15 cellular contexts compared by ENCODE assay signal in the genomic region with DNA sequence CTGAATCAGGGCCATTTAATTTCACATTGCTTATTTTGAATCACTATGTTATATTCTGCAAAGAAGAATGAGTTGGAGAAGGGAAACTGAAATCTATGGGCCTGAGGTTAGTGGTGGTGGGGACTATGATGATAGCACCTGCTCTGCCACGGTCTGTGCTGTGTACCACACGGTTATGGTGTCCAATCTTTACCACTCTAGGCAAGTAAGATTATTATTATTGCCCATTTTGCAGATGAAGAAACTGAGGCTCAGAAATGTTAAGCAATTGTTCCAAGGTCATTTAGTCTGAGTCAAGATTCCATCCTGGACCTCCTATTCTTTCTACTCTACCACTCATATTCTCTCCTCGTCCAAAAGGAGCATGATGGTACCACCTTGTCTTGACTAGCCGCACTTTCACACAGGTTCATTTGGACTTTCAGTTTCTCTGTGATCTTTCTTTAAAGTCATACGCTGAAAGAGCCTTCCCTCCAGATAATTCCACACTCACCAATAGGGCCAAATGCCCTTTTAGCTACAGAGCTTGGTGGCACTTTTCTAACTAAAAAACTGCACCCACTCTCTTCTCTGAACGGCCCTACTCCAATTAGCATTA. TPM values are rescaled to one million over a fixed set of nuclear protein-coding genes. Genes with fewer than 3 reads are reported as not detected.
DNase-seq lines count a peak whose midpoint lies in the region; ATAC-seq and TF ChIP-seq lines count a peak whose summit lies in the region.
"Had no signal": no experiment of that assay in that cellular context is flagged by ENCODE, and none has a peak within 500 bp of the region (broad histone marks: within the 10 kb centered on the region; RNA-seq: fewer than 3 reads in every experiment).

No MANE protein-coding gene starts in this region.

- H3K9ac ChIP-seq in colonic mucosa (ENCODE audit: low read depth in 2 of 2, low read length in 2 of 2), result no peak overlapping the region

- WGBS in spleen, 5 donors, result 69 to 82% (median 71%) methylated on average over 6 of the region's 6 CpGs
- 90 to 92% methylated on average over 6 of the region's 6 CpGs for WGBS in thyroid gland, 2 donors

- peaks cover 4% of the 10 kb centered on the region in 2 donors for H3K9me3 Mint-ChIP-seq in activated T-cell treated with anti-CD3 and anti-CD28 coated beads, Interleukin-2, amount 50 U/mL, for 72 hours
- no peaks in the 10 kb centered on the region for H3K9me3 Mint-ChIP-seq in activated CD8-positive, alpha-beta T cell treated with anti-CD3 and anti-CD28 coated beads, Interleukin-2, amount 10 ng/mL, durations not matched to agents 7 days and 5 days (ENCODE audit: insufficient read depth)

- peaks cover 5 to 9% of the 10 kb centered on the region in 2 donors for H3K36me3 Mint-ChIP-seq in activated T-cell treated with anti-CD3 and anti-CD28 coated beads, Interleukin-2, amount 50 U/mL, for 72 hours (ENCODE audit: insufficient read depth in 2 of 2)
- H3K36me3 Mint-ChIP-seq in activated CD8-positive, alpha-beta T cell treated with anti-CD3 and anti-CD28 coated beads, Interleukin-2, amount 10 ng/mL, durations not matched to agents 7 days and 5 days (ENCODE audit: low read depth), result peaks cover 18% of the 10 kb centered on the region
- H3K36me3 Mint-ChIP-seq: mesothelial cell of epicardium had no signal

- ATAC-seq in activated T-cell treated with anti-CD3 and anti-CD28 coated beads, Interleukin-2, amount 50 U/mL, for 72 hours (replicated peaks in 1 of 2), result no peak
- ATAC-seq in HG02642 (IDR thresholded peaks at IDR 0.05; ENCODE audit: poor library complexity, unreplicated experiment), result peak; percentile 15
- ATAC-seq in activated CD8-positive, alpha-beta T cell treated with anti-CD3 and anti-CD28 coated beads, Interleukin-2, amount 10 ng/mL, durations not matched to agents 7 days and 5 days, result no peak

- POLR2A ChIA-PET in activated CD8-positive, alpha-beta T cell treated with anti-CD3 and anti-CD28 coated beads, Interleukin-2, amount 10 ng/mL, durations not matched to agents 7 days and 5 days (lab: Charles Lee), result interaction anchor here (0.8 to 1.7 kb wide), 2 partner anchors 76 to 103 kb away, joined by 3 to 4 read pairs; no protein-coding TSS in a partner anchor

- TF ChIP-seq CTCF in spleen (IDR thresholded peaks at IDR 0.05 in 8 of 11, conservative IDR thresholded peaks at IDR 0.05 in 3 of 11) (no peak), thyroid gland (IDR thresholded peaks at IDR 0.05) (no peak), colonic mucosa (IDR thresholded peaks at IDR 0.05) (no peak)

- no peak for TF ChIP-seq POLR2A in spleen (IDR thresholded peaks at IDR 0.05)
- TF ChIP-seq POLR2A in thyroid gland (IDR thresholded peaks at IDR 0.05), result no peak

- H3K36me3 ChIP-seq in spleen (no peaks in the 10 kb centered on the region), thyroid gland (no peaks in the 10 kb centered on the region), colonic mucosa (no peaks in the 10 kb centered on the region)
- H3K36me3 ChIP-seq: brain microvascular endothelial cell, pancreas had no signal

- peaks cover 92% of the 10 kb centered on the region for H3K4me1 Mint-ChIP-seq in activated T-cell treated with anti-CD3 and anti-CD28 coated beads, Interleukin-2, amount 50 U/mL, for 72 hours (ENCODE audit: low read depth)
- H3K4me1 Mint-ChIP-seq in activated CD8-positive, alpha-beta T cell treated with anti-CD3 and anti-CD28 coated beads, Interleukin-2, amount 10 ng/mL, durations not matched to agents 7 days and 5 days (ENCODE audit: low read depth), result peaks cover 91% of the 10 kb centered on the region

- H3K27me3 Mint-ChIP-seq in activated T-cell treated with anti-CD3 and anti-CD28 coated beads, Interleukin-2, amount 50 U/mL, for 72 hours (ENCODE audit: low read depth), result no peaks in the 10 kb centered on the region
- H3K27me3 Mint-ChIP-seq in activated CD8-positive, alpha-beta T cell treated with anti-CD3 and anti-CD28 coated beads, Interleukin-2, amount 10 ng/mL, durations not matched to agents 7 days and 5 days (ENCODE audit: low read depth), result no peaks in the 10 kb centered on the region

- CTCF ChIA-PET in activated CD8-positive, alpha-beta T cell treated with anti-CD3 and anti-CD28 coated beads, Interleukin-2, amount 10 ng/mL, durations not matched to agents 7 days and 5 days (lab: Charles Lee), result interaction anchor here (0.7 to 2.5 kb wide), 8 partner anchors 19 to 144 kb away, joined by 3 to 16 read pairs (median 4); a partner anchor contains a TSS

- DNase-seq in activated T-cell treated with anti-CD3 and anti-CD28 coated beads, Interleukin-2, amount 50 U/mL, for 72 hours, result peak in 1 of 2 donors; percentile 6
- DNase-seq in activated T-cell treated with anti-CD3 and anti-CD28 coated beads for 4 hours (no peak), spleen (no peak), thyroid gland (no peak), colonic mucosa (no peak), NCI-H82 treated with DMSO at 0.1 percent for 48 hours (lab: John Stamatoyannopoulos, UW; ENCODE audit: unreplicated experiment) (no peak)
- no peak for DNase-seq in activated CD8-positive, alpha-beta T cell treated with anti-CD3 and anti-CD28 coated beads, Interleukin-2, amount 10 ng/mL, durations not matched to agents 7 days and 5 days
- DNase-seq: effector memory CD4-positive, alpha-beta T cell; KBM-7; NCI-H1694; pancreas; RPMI8226 had no signal

- peak overlapping the region; percentile 68 to 74 for H3K4me3 Mint-ChIP-seq in activated T-cell treated with anti-CD3 and anti-CD28 coated beads, Interleukin-2, amount 50 U/mL, for 72 hours
- no peak overlapping the region for H3K4me3 Mint-ChIP-seq in activated CD8-positive, alpha-beta T cell treated with anti-CD3 and anti-CD28 coated beads, Interleukin-2, amount 10 ng/mL, durations not matched to agents 7 days and 5 days
- H3K4me3 Mint-ChIP-seq: mesothelial cell of epicardium had no signal

- intact Hi-C loops in spleen (cut with DNase I; ENCODE audit: low total_unique reads), result no loop called here
- intact Hi-C loops in thyroid gland (cut with DNase I), result no loop called here
- intact Hi-C loops in colonic mucosa (cut with DNase I), result no loop called here

- H3K4me1 ChIP-seq in spleen, result peaks cover 17 to 100% (median 91%) of the 10 kb centered on the region in 6 donors
- peaks cover 8 to 16% of the 10 kb centered on the region in 2 donors for H3K4me1 ChIP-seq in thyroid gland
- no peaks in the 10 kb centered on the region for H3K4me1 ChIP-seq in colonic mucosa

- H3K27ac Mint-ChIP-seq in activated T-cell treated with anti-CD3 and anti-CD28 coated beads, Interleukin-2, amount 50 U/mL, for 72 hours, result no peak overlapping the region
- H3K27ac Mint-ChIP-seq in activated CD8-positive, alpha-beta T cell treated with anti-CD3 and anti-CD28 coated beads, Interleukin-2, amount 10 ng/mL, durations not matched to agents 7 days and 5 days, result peak overlapping the region; percentile 84
- H3K27ac Mint-ChIP-seq: mesothelial cell of epicardium had no signal

- H3K9me3 ChIP-seq in spleen, result no peaks in the 10 kb centered on the region
- H3K9me3 ChIP-seq in thyroid gland, result no peaks in the 10 kb centered on the region
- H3K9me3 ChIP-seq in colonic mucosa, result no peaks in the 10 kb centered on the region
- H3K9me3 ChIP-seq: pancreas had no signal

- H3K27ac ChIP-seq in spleen (peak overlapping the region; percentile 23 to 83 (median 56)), thyroid gland (no peak overlapping the region), colonic mucosa (no peak overlapping the region)
- H3K27ac ChIP-seq: brain microvascular endothelial cell, pancreas had no signal

- H3K4me3 ChIP-seq in spleen, result peak overlapping the region in 1 of 8 donors; percentile 4
- no peak overlapping the region for H3K4me3 ChIP-seq in thyroid gland (replicated peaks in 1 of 3)
- no peak overlapping the region for H3K4me3 ChIP-seq in colonic mucosa
- H3K4me3 ChIP-seq: pancreas had no signal

- no peaks in the 10 kb centered on the region for H3K27me3 ChIP-seq in spleen (replicated peaks in 1 of 7)
- H3K27me3 ChIP-seq in thyroid gland, result no peaks in the 10 kb centered on the region
- H3K27me3 ChIP-seq in colonic mucosa, result no peaks in the 10 kb centered on the region
- H3K27me3 ChIP-seq: brain microvascular endothelial cell, pancreas had no signal

RNA-seq across cellular contexts. Expression of a gene that starts 56.2 kb away (rescaled TPM):
- 1 to 10 TPM; 3.3 to 5.2 TPM for total RNA-seq in activated T-cell treated with anti-CD3 and anti-CD28 coated beads, Interleukin-2, amount 50 U/mL, for 72 hours
- 1 to 10 TPM; 8.0 to 8.7 TPM for total RNA-seq in activated CD8-positive, alpha-beta T cell treated with anti-CD3 and anti-CD28 coated beads, Interleukin-2, amount 10 ng/mL, durations not matched to agents 7 days and 5 days
- 10 to 100 TPM; 16.0 to 54.0 (median 37.4) TPM for total RNA-seq in spleen
- polyA plus RNA-seq in spleen, result 1 to 10 TPM; 3.4 to 8.2 (median 4.2) TPM
- total RNA-seq in thyroid gland, result 10 to 100 TPM in 1 of 4 donors, 1 to 10 TPM in 3; 4.2 to 18.4 (median 8.5) TPM
- total RNA-seq in colonic mucosa, result 1 to 10 TPM; 6.9 to 7.6 TPM

Comparison
In these comparisons a context has a peak if more than half of its experiments do, and no peak if none do; other contexts are left out.
1. H3K27ac ChIP-seq: peak in spleen (8 of 8); none in thyroid gland (0 of 3) and colonic mucosa (single experiment).